8 cellular contexts compared by ENCODE assay signal in genomic region chr1:149708192-149708853, GRCh38.
A peak's percentile ranks its signal among the peaks of the same experiment; 100 is the strongest.
DNase-seq lines count a peak whose midpoint lies in the region; ATAC-seq, FAIRE-seq and TF ChIP-seq lines count a peak whose summit lies in the region.
"Not testable (repeated sequence)": the region's sequence is repeated elsewhere in the genome, so short reads cannot be mapped to it uniquely, and the experiment has no call there.

No MANE protein-coding gene starts in this region.

- not testable (repeated sequence) for H3K27me3 Mint-ChIP-seq in activated CD4-positive, alpha-beta T cell treated with anti-CD3 and anti-CD28 coated beads, Interleukin-2, amount 10 ng/mL, durations not matched to agents 24 days and 14 days

- H3K4me1 ChIP-seq in gastrocnemius medialis: not testable (repeated sequence)

- TF ChIP-seq CTCF in gastrocnemius medialis (IDR thresholded peaks at IDR 0.05 in 4 of 5, conservative IDR thresholded peaks at IDR 0.05 in 1 of 5): not testable (repeated sequence)

- H3K4me3 Mint-ChIP-seq in activated CD4-positive, alpha-beta T cell treated with anti-CD3 and anti-CD28 coated beads, Interleukin-2, amount 10 ng/mL, durations not matched to agents 24 days and 14 days: peak overlapping the region; percentile 74

- H3K27ac ChIP-seq in gastrocnemius medialis: not testable (repeated sequence)

- not testable (repeated sequence) for H3K9me3 Mint-ChIP-seq in activated CD4-positive, alpha-beta T cell treated with anti-CD3 and anti-CD28 coated beads, Interleukin-2, amount 10 ng/mL, durations not matched to agents 24 days and 14 days

- DNase-seq in NCI-H748 (lab: John Stamatoyannopoulos, UW; ENCODE audit: unreplicated experiment): peak; percentile 66
- DNase-seq in activated CD4-positive, alpha-beta T cell treated with anti-CD3 and anti-CD28 coated beads, Interleukin-2, amount 10 ng/mL, durations not matched to agents 24 days and 14 days: peak; percentile 83
- peak; percentile 1 to 68 for DNase-seq in T47D (ENCODE audit: low read depth in 1 of 2, low spot score in 1 of 2)
- peak; percentile 29 for DNase-seq in iPS-NIHi11 (ENCODE audit: low spot score)
- DNase-seq in gastrocnemius medialis: peak; percentile 17 to 26

- not testable (repeated sequence) for TF ChIP-seq POLR2A in gastrocnemius medialis (IDR thresholded peaks at IDR 0.05)

- H3K9me3 ChIP-seq in gastrocnemius medialis: not testable (repeated sequence)

- ATAC-seq in GM18907 (IDR thresholded peaks at IDR 0.05; ENCODE audit: unreplicated experiment) (peak; percentile 98), HG03196 (IDR thresholded peaks at IDR 0.05; ENCODE audit: unreplicated experiment) (peak; percentile 75), gastrocnemius medialis (peak; percentile 23 to 39)

- in situ Hi-C loops in T47D (cut with HindIII; ENCODE audit: low pct_unique_long_range_greater_than_20kb, low sequenced_read_pairs); gastrocnemius medialis (cut with MboI; ENCODE audit: low sequenced_read_pairs in 4 of 4): not testable (repeated sequence)

- intact Hi-C loops in activated CD4-positive, alpha-beta T cell treated with anti-CD3 and anti-CD28 coated beads, Interleukin-2, amount 10 ng/mL, durations not matched to agents 24 days and 14 days (cut with micrococcal nuclease); gastrocnemius medialis (cut with DNase I; ENCODE audit: low total_unique reads): not testable (repeated sequence)

- H3K36me3 ChIP-seq in gastrocnemius medialis: not testable (repeated sequence)

- H3K36me3 Mint-ChIP-seq in activated CD4-positive, alpha-beta T cell treated with anti-CD3 and anti-CD28 coated beads, Interleukin-2, amount 10 ng/mL, durations not matched to agents 24 days and 14 days (ENCODE audit: low read depth): not testable (repeated sequence)

- not testable (repeated sequence) for H3K27me3 ChIP-seq in gastrocnemius medialis

- peak overlapping the region; percentile 88 for H3K27ac Mint-ChIP-seq in activated CD4-positive, alpha-beta T cell treated with anti-CD3 and anti-CD28 coated beads, Interleukin-2, amount 10 ng/mL, durations not matched to agents 24 days and 14 days

- H3K4me1 Mint-ChIP-seq in activated CD4-positive, alpha-beta T cell treated with anti-CD3 and anti-CD28 coated beads, Interleukin-2, amount 10 ng/mL, durations not matched to agents 24 days and 14 days: not testable (repeated sequence)

- FAIRE-seq in A204.1 (lab: Jason Lieb, UNC): peak; percentile 11

- not testable (repeated sequence) for H3K4me3 ChIP-seq in gastrocnemius medialis

Comparison
In these comparisons a context has a peak if more than half of its experiments do, and no peak if none do; other contexts are left out.
1. ATAC-seq: peak in every context shown above with its lines; median percentile 98 in GM18907; 75 in HG03196; 31 in gastrocnemius medialis.
2. DNase-seq: peak in every context shown above with its lines; median percentile 83 in activated CD4-positive, alpha-beta T cell treated with anti-CD3 and anti-CD28 coated beads, Interleukin-2, amount 10 ng/mL, durations not matched to agents 24 days and 14 days; 66 in NCI-H748; 34 in T47D; 29 in iPS-NIHi11; 22 in gastrocnemius medialis.